In the genomic region with DNA sequence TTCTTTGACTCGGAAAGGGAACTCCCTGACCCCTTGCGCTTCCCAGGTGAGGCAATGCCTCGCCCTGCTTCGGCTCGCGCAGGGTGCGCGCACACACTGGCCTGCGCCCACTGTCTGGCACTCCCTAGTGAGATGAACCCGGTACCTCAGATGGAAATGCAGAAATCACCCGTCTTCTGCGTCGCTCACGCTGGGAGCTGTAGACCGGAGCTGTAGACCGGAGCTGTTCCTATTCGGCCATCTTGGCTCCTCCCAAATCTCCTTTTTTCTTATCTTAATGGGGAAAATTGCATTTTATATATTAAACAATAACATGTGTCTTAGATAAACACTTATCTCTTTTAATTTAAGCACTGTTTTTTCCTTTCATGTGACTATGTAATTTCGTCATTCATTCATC, we compare ENCODE assay signal across 8 cellular contexts. TPM values are rescaled to one million over a fixed set of nuclear protein-coding genes. Genes with fewer than 3 reads are reported as not detected.
DNase-seq lines count a peak whose midpoint lies in the region; ATAC-seq and TF ChIP-seq lines count a peak whose summit lies in the region.
"Not testable (repeated sequence)": the region's sequence is repeated elsewhere in the genome, so short reads cannot be mapped to it uniquely, and the experiment has no call there.

No MANE protein-coding gene starts in this region.

- TF ChIP-seq POLR2A in breast epithelium (IDR thresholded peaks at IDR 0.05); esophagus squamous epithelium (IDR thresholded peaks at IDR 0.05): not testable (repeated sequence)

- H3K36me3 Mint-ChIP-seq in H9 (ENCODE audit: insufficient read depth in 1 of 3, low read depth in 3 of 3): not testable (repeated sequence)
- peaks cover 12% of the 10 kb centered on the region for H3K36me3 Mint-ChIP-seq in WTC11

- H3K4me2 ChIP-seq in H9 (ENCODE audit: insufficient read depth, insufficient read length, low read length); trophoblast cell (ENCODE audit: low read length): not testable (repeated sequence)

- not testable (repeated sequence) for H3K4me1 Mint-ChIP-seq in H9, WTC11

- H3K4me3 ChIP-seq in breast epithelium (peak overlapping the region in 2 of 3 donors; percentile 35 to 43), esophagus squamous epithelium (peak overlapping the region; percentile 10 to 52 (median 23)), kidney epithelial cell (ENCODE audit: low read depth, low read length) (peak overlapping the region; percentile 18), trophoblast cell (ENCODE audit: low read depth, low read length) (peak overlapping the region; percentile 40), upper lobe of right lung (peak overlapping the region; percentile 25)

- H3K27ac Mint-ChIP-seq in H9 (peak overlapping the region; percentile 40 to 94 (median 94); a peak in 4 of 7 replicates), WTC11 (peak overlapping the region; percentile 79)

- not testable (repeated sequence) for H3K4ac ChIP-seq in H9 (ENCODE audit: low read depth, low read length); trophoblast cell (ENCODE audit: low read depth, low read length)

- H3K23ac ChIP-seq in H9 (ENCODE audit: insufficient read length, low read depth, low read length); trophoblast cell (ENCODE audit: low read length): not testable (repeated sequence)

- H2BK20ac ChIP-seq in H9 (ENCODE audit: low read depth, low read length, poor library complexity, severe bottlenecking): not testable (repeated sequence)

- not testable (repeated sequence) for H4K91ac ChIP-seq in H9 (ENCODE audit: insufficient read length, low read depth, low read length)
- peak overlapping the region; percentile 77 for H4K91ac ChIP-seq in trophoblast cell (ENCODE audit: low read depth, low read length)

- not testable (repeated sequence) for H3K79me2 ChIP-seq in H9 (ENCODE audit: insufficient read depth, low read length); trophoblast cell (ENCODE audit: control insufficient read depth, insufficient read depth, low read length, poor library complexity)

- H2BK120ac ChIP-seq in H9 (ENCODE audit: low read depth, low read length, poor library complexity, severe bottlenecking); trophoblast cell (ENCODE audit: insufficient read depth, low read length, poor library complexity): not testable (repeated sequence)

- not testable (repeated sequence) for H2BK15ac ChIP-seq in H9 (ENCODE audit: low read depth, low read length)

- peak overlapping the region; percentile 44 for H3K9ac ChIP-seq in H9 (ENCODE audit: extremely low read depth, insufficient read length, low read length)
- not testable (repeated sequence) for H3K9ac ChIP-seq in trophoblast cell (ENCODE audit: low read length)

- not testable (repeated sequence) for H3K18ac ChIP-seq in H9 (ENCODE audit: insufficient read length, low read depth, low read length); trophoblast cell (ENCODE audit: low read length)

- H3K4me1 ChIP-seq in H9 (ENCODE audit: insufficient read depth, low read length); breast epithelium; esophagus squamous epithelium; trophoblast cell (ENCODE audit: control insufficient read depth in 1 of 2, insufficient read depth in 2 of 2, low read length in 2 of 2); upper lobe of right lung: not testable (repeated sequence)

- H4K12ac ChIP-seq in trophoblast cell (ENCODE audit: low read depth, low read length): not testable (repeated sequence)

- DNase-seq in H9; WTC11 (ENCODE audit: low spot score); breast epithelium (ENCODE audit: low spot score in 2 of 2); esophagus squamous epithelium (lab: John Stamatoyannopoulos, UW); kidney epithelial cell (ENCODE audit: low read depth); upper lobe of right lung: not testable (repeated sequence)
- peak; percentile 3 for DNase-seq in NCI-H748 (lab: John Stamatoyannopoulos, UW; ENCODE audit: unreplicated experiment)
- DNase-seq in trophoblast cell: peak in 1 of 2 donors; percentile 25

- H3K27me3 Mint-ChIP-seq in H9 (ENCODE audit: low read depth); WTC11 (ENCODE audit: low read depth): not testable (repeated sequence)

- not testable (repeated sequence) for H4K8ac ChIP-seq in H9 (replicated peaks; ENCODE audit: insufficient read length, low read depth, low read length)
- H4K8ac ChIP-seq in trophoblast cell (ENCODE audit: low read depth, low read length): peak overlapping the region; percentile 84

- H3K27ac ChIP-seq in H9 (ENCODE audit: insufficient read length, low read depth, low read length); breast epithelium; trophoblast cell (ENCODE audit: low read depth, low read length); upper lobe of right lung: not testable (repeated sequence)
- H3K27ac ChIP-seq in esophagus squamous epithelium: peak overlapping the region in 3 of 4 donors; percentile 32 to 63 (median 56)

- H3K14ac ChIP-seq in H9 (ENCODE audit: insufficient read depth, low read length); trophoblast cell (ENCODE audit: low read length): not testable (repeated sequence)

- TF ChIP-seq CTCF in H9 (conservative IDR thresholded peaks at IDR 0.05); WTC11 (IDR thresholded peaks at IDR 0.05); breast epithelium (IDR thresholded peaks at IDR 0.05); esophagus squamous epithelium (IDR thresholded peaks at IDR 0.05); kidney epithelial cell (IDR thresholded peaks at IDR 0.05; ENCODE audit: insufficient read depth, low read length, poor library complexity, severe bottlenecking); upper lobe of right lung (IDR thresholded peaks at IDR 0.05): not testable (repeated sequence)

- not testable (repeated sequence) for ATAC-seq in WTC11, upper lobe of right lung

- H3K56ac ChIP-seq in H9 (ENCODE audit: insufficient read length, low read depth, low read length): not testable (repeated sequence)

- intact Hi-C loops in breast epithelium (cut with DNase I; ENCODE audit: low total_unique reads); esophagus squamous epithelium (cut with DNase I); upper lobe of right lung (cut with DNase I): not testable (repeated sequence)

- H3K79me1 ChIP-seq in H9 (ENCODE audit: insufficient read depth, low read depth, low read length, poor library complexity, severe bottlenecking); trophoblast cell (ENCODE audit: low read length): not testable (repeated sequence)

- POLR2A ChIA-PET in WTC11 (lab: Charles Lee): not testable (repeated sequence)

- H3K9me3 ChIP-seq in H9 (ENCODE audit: control insufficient read depth, low read depth, low read length); breast epithelium; esophagus squamous epithelium; trophoblast cell (ENCODE audit: insufficient read depth, low read depth, low read length); upper lobe of right lung: not testable (repeated sequence)

- H3K4me3 Mint-ChIP-seq in H9 (peak overlapping the region; percentile 67 to 77), WTC11 (peak overlapping the region; percentile 76)

- not testable (repeated sequence) for H2AK5ac ChIP-seq in H9 (ENCODE audit: insufficient read length, low read length); trophoblast cell (ENCODE audit: low read length)

- H3T11ph ChIP-seq in H9 (ENCODE audit: low read length): not testable (repeated sequence)

- not testable (repeated sequence) for H3K9me3 Mint-ChIP-seq in H9
- peaks cover 16% of the 10 kb centered on the region for H3K9me3 Mint-ChIP-seq in WTC11

- H2AFZ ChIP-seq in H9 (ENCODE audit: low read length); trophoblast cell (ENCODE audit: insufficient read depth, low read length, poor library complexity): not testable (repeated sequence)

- H3K36me3 ChIP-seq in breast epithelium; esophagus squamous epithelium; kidney epithelial cell (ENCODE audit: control insufficient read depth, insufficient read depth, low read length); trophoblast cell (ENCODE audit: control insufficient read depth in 1 of 2, insufficient read depth in 2 of 2, low read length in 2 of 2); upper lobe of right lung: not testable (repeated sequence)

- H2BK12ac ChIP-seq in H9 (ENCODE audit: insufficient read length, low read depth, low read length); trophoblast cell (ENCODE audit: low read length): not testable (repeated sequence)

- 100% methylated on average over 1 of the region's 18 CpGs for WGBS in H9 (ENCODE audit: extremely low coverage, insufficient read length, low lambda C conversion rate)
- 47 to 58% methylated on average over 9 to 13 of the region's 18 CpGs for WGBS in esophagus squamous epithelium, 2 donors
- WGBS in trophoblast cell (ENCODE audit: extremely low coverage, insufficient coverage, insufficient read length): 100% methylated on average over 1 of the region's 18 CpGs

- H2BK5ac ChIP-seq in H9 (ENCODE audit: insufficient read length, low read length); trophoblast cell (ENCODE audit: low read depth, low read length, poor library complexity): not testable (repeated sequence)

- H3K27me3 ChIP-seq in H9 (ENCODE audit: insufficient read depth, low read length); breast epithelium; esophagus squamous epithelium; kidney epithelial cell (ENCODE audit: control insufficient read depth, insufficient read depth, low read length); trophoblast cell (ENCODE audit: insufficient read depth, low read length); upper lobe of right lung: not testable (repeated sequence)

- not testable (repeated sequence) for H3K23me2 ChIP-seq in H9 (ENCODE audit: insufficient read length, low read depth, low read length, poor library complexity, severe bottlenecking)

- not testable (repeated sequence) for H4K20me1 ChIP-seq in H9 (ENCODE audit: control insufficient read depth, insufficient read depth, insufficient read length)

- CTCF ChIA-PET in WTC11 (lab: Charles Lee): not testable (repeated sequence)

- H4K5ac ChIP-seq in H9 (ENCODE audit: insufficient read length, low read depth, low read length): not testable (repeated sequence)

RNA-seq across cellular contexts. Expression of gene JRKL, which starts 21.6 kb away (rescaled TPM):
- total RNA-seq in H9 (2021) (3.0 and 3.6 TPM in 2 replicates), WTC11 (2021) (5.0 to 6.1 TPM (median 5.7 TPM) in 3 replicates), breast epithelium (10 to 100 TPM in 1 of 3 donors, 1 to 10 TPM in 2; 6.7 to 11.4 (median 9.2) TPM), esophagus squamous epithelium (1 to 10 TPM; 4.3 to 6.1 (median 4.6) TPM), kidney epithelial cell (8.8 and 9.5 TPM in 2 replicates), upper lobe of right lung (9.8 TPM)
- polyA plus RNA-seq in trophoblast cell (2013): 5.0 and 5.4 TPM in 2 replicates

RNA-seq across cellular contexts. Expression of gene CCDC82, which starts 21.7 kb away (rescaled TPM):
- total RNA-seq in H9 (2021) (14.7 and 17.4 TPM in 2 replicates), WTC11 (2021) (15.0 to 16.3 TPM (median 15.3 TPM) in 3 replicates), breast epithelium (10 to 100 TPM; 27.2 to 30.7 (median 29.5) TPM), esophagus squamous epithelium (10 to 100 TPM in 2 of 4 donors, 1 to 10 TPM in 2; 8.8 to 18.7 (median 10.0) TPM), kidney epithelial cell (25.5 and 45.7 TPM in 2 replicates), upper lobe of right lung (28.4 TPM)
- polyA plus RNA-seq in trophoblast cell (2013): 36.3 and 37.3 TPM in 2 replicates
